ENCODE assay signal across 5 cellular contexts in the genomic region with DNA sequence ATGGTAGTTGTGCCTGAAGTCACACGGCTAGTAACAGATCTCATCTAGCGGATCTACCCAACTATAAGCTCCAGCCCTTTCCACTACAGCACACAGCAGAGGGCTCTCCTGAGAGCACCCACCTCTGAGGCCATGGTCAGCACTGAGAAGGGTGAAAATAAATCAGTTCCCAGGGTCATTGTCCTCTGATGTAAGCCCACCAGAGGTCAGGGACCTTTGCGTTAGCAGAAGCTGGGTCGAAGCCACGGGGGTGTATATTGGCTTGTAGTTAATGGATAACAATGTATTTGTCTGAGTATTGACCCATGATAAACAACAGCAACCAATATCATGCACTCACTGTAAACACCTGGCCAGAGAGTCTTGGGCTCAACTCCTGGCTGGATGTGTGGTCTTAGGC. TPM values are rescaled to one million over a fixed set of nuclear protein-coding genes. Genes with fewer than 3 reads are reported as not detected.
"Had no signal": no experiment of that assay in that cellular context is flagged by ENCODE, and none has a peak within 500 bp of the region (broad histone marks: within the 10 kb centered on the region; RNA-seq: fewer than 3 reads in every experiment).

No MANE protein-coding gene starts in this region.

RNA-seq across cellular contexts. Expression of gene FETUB, which starts 6.0 kb away (rescaled TPM):
- total RNA-seq: GM23338, H1, H9, HT-29, IMR-90 had no signal
- polyA plus RNA-seq: IMR-90 had no signal

RNA-seq across cellular contexts. Expression of gene AHSG, which starts 21.3 kb away (rescaled TPM):
- total RNA-seq: H9, HT-29, IMR-90 had no signal
- polyA plus RNA-seq: IMR-90 had no signal

RNA-seq across cellular contexts. Expression of gene HRG, which starts 31.6 kb away (rescaled TPM):
- total RNA-seq: GM23338, H9, HT-29, IMR-90 had no signal
- polyA plus RNA-seq: GM23338, IMR-90 had no signal
